In the genomic region with DNA sequence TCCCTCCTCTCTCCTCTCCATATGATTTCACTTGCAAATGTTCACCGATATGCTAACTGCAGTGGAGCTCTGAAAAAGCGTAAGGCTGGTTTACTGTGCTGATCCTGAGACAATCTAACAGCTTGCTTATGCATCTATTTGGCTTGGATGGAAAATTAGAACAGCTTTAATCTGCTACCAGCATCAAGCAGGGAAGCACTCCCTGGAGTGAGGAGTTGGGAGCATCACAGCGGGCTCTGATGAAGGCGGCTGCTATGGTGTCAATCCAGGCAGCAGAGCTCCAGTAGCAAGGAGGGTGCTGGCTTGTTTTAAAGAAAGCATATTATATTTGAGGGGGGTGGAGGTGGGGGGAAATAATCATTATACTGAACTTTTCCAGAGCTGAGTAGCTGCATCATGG, we compare ENCODE assay signal across 2 cellular contexts.
TF ChIP-seq lines count a peak whose summit lies in the region.

No MANE protein-coding gene starts in this region.

TF ChIP-seq in IMR-90, 13 proteins besides CTCF, POLR2A, EP300 and RAD21:
- no peak for TF ChIP-seq FOS (IDR thresholded peaks at IDR 0.05; ENCODE audit: low read depth, low read length)
- TF ChIP-seq CHD1 (IDR thresholded peaks at IDR 0.05; ENCODE audit: low read depth, low read length), result no peak
- TF ChIP-seq BHLHE40 (IDR thresholded peaks at IDR 0.05; ENCODE audit: low read depth, low read length), result no peak
- no peak for TF ChIP-seq MXI1 (IDR thresholded peaks at IDR 0.05; ENCODE audit: borderline replicate concordance, low read depth, low read length)
- TF ChIP-seq, protein P1, sequence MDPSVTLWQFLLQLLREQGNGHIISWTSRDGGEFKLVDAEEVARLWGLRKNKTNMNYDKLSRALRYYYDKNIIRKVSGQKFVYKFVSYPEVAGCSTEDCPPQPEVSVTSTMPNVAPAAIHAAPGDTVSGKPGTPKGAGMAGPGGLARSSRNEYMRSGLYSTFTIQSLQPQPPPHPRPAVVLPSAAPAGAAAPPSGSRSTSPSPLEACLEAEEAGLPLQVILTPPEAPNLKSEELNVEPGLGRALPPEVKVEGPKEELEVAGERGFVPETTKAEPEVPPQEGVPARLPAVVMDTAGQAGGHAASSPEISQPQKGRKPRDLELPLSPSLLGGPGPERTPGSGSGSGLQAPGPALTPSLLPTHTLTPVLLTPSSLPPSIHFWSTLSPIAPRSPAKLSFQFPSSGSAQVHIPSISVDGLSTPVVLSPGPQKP (IDR thresholded peaks at IDR 0.05; ENCODE audit: borderline replicate concordance, low read depth, low read length), result no peak
- no peak for TF ChIP-seq NFE2L2 (IDR thresholded peaks at IDR 0.05; ENCODE audit: low read depth, low read length)
- no peak for TF ChIP-seq MAFK (IDR thresholded peaks at IDR 0.05; ENCODE audit: low read depth, low read length)
- TF ChIP-seq RCOR1 (IDR thresholded peaks at IDR 0.05; ENCODE audit: insufficient replicate concordance, low read length), result no peak
- no peak for TF ChIP-seq MAZ (IDR thresholded peaks at IDR 0.05; ENCODE audit: borderline replicate concordance, low read depth, low read length)
- no peak for TF ChIP-seq SMC3 (IDR thresholded peaks at IDR 0.05; ENCODE audit: low read depth, low read length)
- TF ChIP-seq, protein P2, sequence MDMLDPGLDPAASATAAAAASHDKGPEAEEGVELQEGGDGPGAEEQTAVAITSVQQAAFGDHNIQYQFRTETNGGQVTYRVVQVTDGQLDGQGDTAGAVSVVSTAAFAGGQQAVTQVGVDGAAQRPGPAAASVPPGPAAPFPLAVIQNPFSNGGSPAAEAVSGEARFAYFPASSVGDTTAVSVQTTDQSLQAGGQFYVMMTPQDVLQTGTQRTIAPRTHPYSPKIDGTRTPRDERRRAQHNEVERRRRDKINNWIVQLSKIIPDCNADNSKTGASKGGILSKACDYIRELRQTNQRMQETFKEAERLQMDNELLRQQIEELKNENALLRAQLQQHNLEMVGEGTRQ (IDR thresholded peaks at IDR 0.05; ENCODE audit: low read depth, low read length), result no peak
- TF ChIP-seq CEBPB (IDR thresholded peaks at IDR 0.05; ENCODE audit: low read depth, low read length), result no peak
- TF ChIP-seq RFX5 (IDR thresholded peaks at IDR 0.05; ENCODE audit: low read depth, low read length), result no peak

TF ChIP-seq in H1, 55 proteins besides CTCF, POLR2A, EP300 and RAD21:
- TF ChIP-seq BACH1 (IDR thresholded peaks at IDR 0.05; ENCODE audit: low read length), result no peak
- TF ChIP-seq TBP (IDR thresholded peaks at IDR 0.05; ENCODE audit: low read depth, low read length), result no peak
- TF ChIP-seq CREB1 (IDR thresholded peaks at IDR 0.05), result no peak
- no peak for TF ChIP-seq SAP30 (IDR thresholded peaks at IDR 0.05; ENCODE audit: insufficient read depth, insufficient replicate concordance, low read length)
- TF ChIP-seq RBBP5 (IDR thresholded peaks at IDR 0.05; ENCODE audit: borderline replicate concordance, low read depth, low read length), result no peak
- TF ChIP-seq HDAC2 (IDR thresholded peaks at IDR 0.05; ENCODE audit: borderline replicate concordance in 1 of 2, low read depth in 2 of 2, low read length in 2 of 2), result no peak
- TF ChIP-seq CTBP2 (IDR thresholded peaks at IDR 0.05; ENCODE audit: borderline replicate concordance, insufficient read depth, insufficient read length, low read length), result no peak
- no peak for TF ChIP-seq POU5F1 (IDR thresholded peaks at IDR 0.05; ENCODE audit: low read depth, low read length)
